ENCODE assay signal across 28 cellular contexts in the genomic region with DNA sequence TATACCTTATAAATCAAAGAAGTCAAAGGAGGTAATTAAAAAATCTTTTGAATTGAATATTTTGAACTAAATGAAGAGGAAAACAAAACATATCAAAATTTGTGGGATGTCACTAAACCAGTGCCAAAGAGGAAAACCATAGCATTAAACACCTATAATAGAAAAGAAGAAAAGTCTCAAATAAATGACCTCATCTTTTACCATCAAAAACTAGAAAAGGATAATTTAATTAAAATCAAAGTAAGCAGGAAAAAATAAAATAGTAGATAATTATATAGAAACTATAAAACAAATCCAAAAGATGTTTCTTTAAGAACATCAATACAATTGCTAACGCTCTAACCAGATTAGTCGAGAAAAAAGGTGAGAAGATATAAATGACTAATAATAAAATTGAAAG. TPM values are rescaled to one million over a fixed set of nuclear protein-coding genes. Genes with fewer than 3 reads are reported as not detected.
"Had no signal": no experiment of that assay in that cellular context is flagged by ENCODE, and none has a peak within 500 bp of the region (broad histone marks: within the 10 kb centered on the region; RNA-seq: fewer than 3 reads in every experiment).

No MANE protein-coding gene starts in this region.

- H3K27ac Mint-ChIP-seq: naive thymus-derived CD8-positive, alpha-beta T cell; nephron; stimulated activated effector memory CD8-positive, alpha-beta T cell treated with anti-CD3 and anti-CD28 coated beads, Interleukin-12 subunit alpha, Interleukin-12 subunit beta, amount 100 ng/mL, for 72 hours; stimulated activated naive CD8-positive, alpha-beta T cell treated with anti-CD3 and anti-CD28 coated beads, Interleukin-15, Interleukin-2, amounts not matched to agents 100 ng/mL and 50 ng/mL, for 24 hours had no signal

- ATAC-seq: heart left ventricle; left cardiac atrium; left lobe of liver; left ventricle myocardium superior; lower lobe of right lung; naive thymus-derived CD8-positive, alpha-beta T cell; sciatic nerve; stimulated activated effector memory CD8-positive, alpha-beta T cell treated with anti-CD3 and anti-CD28 coated beads, Interleukin-12 subunit alpha, Interleukin-12 subunit beta, amount 100 ng/mL, for 72 hours; upper lobe of right lung had no signal

- H3K36me3 Mint-ChIP-seq: naive thymus-derived CD8-positive, alpha-beta T cell; stimulated activated effector memory CD8-positive, alpha-beta T cell treated with anti-CD3 and anti-CD28 coated beads, Interleukin-12 subunit alpha, Interleukin-12 subunit beta, amount 100 ng/mL, for 72 hours had no signal

- H3K36me3 ChIP-seq: heart left ventricle, lower lobe of right lung, right atrium auricular region, spleen, thoracic aorta, tibial artery, upper lobe of right lung had no signal

- FAIRE-seq: keratinocyte, urothelium cell line had no signal

- H3K27me3 Mint-ChIP-seq: progenitor cell of endocrine pancreas had no signal

- H3K27ac ChIP-seq: heart left ventricle, lower lobe of right lung, right atrium auricular region, skin epidermis, spleen, thoracic aorta, tibial artery, upper lobe of right lung had no signal

- H3K4me3 ChIP-seq: heart left ventricle, lower lobe of right lung, right atrium auricular region, skin epidermis, spleen, thoracic aorta, tibial artery, upper lobe of right lung had no signal

- H3K4me1 Mint-ChIP-seq: stimulated activated effector memory CD8-positive, alpha-beta T cell treated with anti-CD3 and anti-CD28 coated beads, Interleukin-12 subunit alpha, Interleukin-12 subunit beta, amount 100 ng/mL, for 72 hours had no signal

- H3K4me1 ChIP-seq: right atrium auricular region had no signal

- H3K9me3 ChIP-seq: lower lobe of right lung, right atrium auricular region, thoracic aorta, tibial artery, upper lobe of right lung had no signal

- H3K4me3 Mint-ChIP-seq: naive thymus-derived CD8-positive, alpha-beta T cell; nephron; neural crest cell; stimulated activated effector memory CD8-positive, alpha-beta T cell treated with anti-CD3 and anti-CD28 coated beads, Interleukin-12 subunit alpha, Interleukin-12 subunit beta, amount 100 ng/mL, for 72 hours; stimulated activated naive CD8-positive, alpha-beta T cell treated with anti-CD3 and anti-CD28 coated beads, Interleukin-15, Interleukin-2, amounts not matched to agents 100 ng/mL and 50 ng/mL, for 24 hours had no signal

- H3K27me3 ChIP-seq: heart left ventricle, right atrium auricular region, spleen, tibial artery, upper lobe of right lung had no signal

- H3K9me3 Mint-ChIP-seq: stimulated activated naive CD8-positive, alpha-beta T cell treated with anti-CD3 and anti-CD28 coated beads, Interleukin-15, Interleukin-2, amounts not matched to agents 100 ng/mL and 50 ng/mL, for 24 hours had no signal

- DNase-seq: heart left ventricle; kidney glomerular epithelial cell; left cardiac atrium; left ventricle myocardium superior; lower lobe of right lung; mammary epithelial cell; mesenchymal stem cell; naive thymus-derived CD8-positive, alpha-beta T cell; nucleus accumbens; spleen; stimulated activated CD4-positive, alpha-beta T cell treated with anti-CD3 and anti-CD28 coated beads, Interleukin-4, amount 100 ng/mL, for 24 hours; stimulated activated naive CD4-positive, alpha-beta T cell; substantia nigra; tibial artery; trophoblast cell; upper lobe of right lung had no signal

RNA-seq across cellular contexts. Expression of a gene that starts 47.8 kb away (rescaled TPM):
- total RNA-seq: naive thymus-derived CD8-positive, alpha-beta T cell had no signal
- polyA plus RNA-seq: naive thymus-derived CD8-positive, alpha-beta T cell had no signal
